8 cellular contexts compared by ENCODE assay signal in the genomic region with DNA sequence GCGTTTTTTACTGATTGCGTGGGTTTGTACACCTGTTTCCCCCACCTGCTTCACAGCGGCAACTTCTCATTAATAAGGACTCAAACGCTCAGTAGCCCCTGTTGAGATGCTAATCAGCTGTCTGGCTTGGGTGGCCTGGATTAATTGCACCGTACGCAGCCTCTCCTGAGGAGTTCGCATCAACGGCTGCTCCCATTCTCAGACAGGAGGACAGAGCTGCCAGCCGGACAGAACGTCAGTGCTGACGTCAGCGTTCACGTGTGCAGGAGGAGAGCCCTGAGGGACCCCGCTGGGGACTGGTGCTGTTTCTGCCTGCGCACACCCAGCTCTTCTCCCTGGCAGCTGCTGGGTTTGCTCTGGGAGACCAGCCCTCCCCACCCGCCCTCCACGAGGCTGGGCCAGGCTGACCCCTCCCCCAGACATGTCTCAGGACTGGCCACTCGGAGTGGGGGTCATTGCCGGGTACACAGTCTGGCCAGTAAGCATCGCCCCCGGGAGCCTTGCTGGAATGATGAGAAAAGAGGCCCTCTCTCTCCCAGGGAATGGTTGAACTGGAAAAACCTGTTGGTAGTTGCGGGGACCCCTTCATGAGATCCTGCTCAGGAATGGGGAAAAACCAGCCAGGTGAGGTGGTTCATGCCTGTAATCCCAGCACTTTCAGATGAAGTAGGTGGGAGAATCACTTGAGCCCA.
DNase-seq lines count a peak whose midpoint lies in the region; ATAC-seq and TF ChIP-seq lines count a peak whose summit lies in the region.

No MANE protein-coding gene starts in this region.

- H3K4me2 ChIP-seq in DOHH2 (ENCODE audit: low read length): peak overlapping the region; percentile 39

- H3K79me2 ChIP-seq in DOHH2 (ENCODE audit: control insufficient read depth, low read length): no peaks in the 10 kb centered on the region

- H3K36me3 Mint-ChIP-seq in stimulated activated effector memory CD8-positive, alpha-beta T cell treated with anti-CD3 and anti-CD28 coated beads, Interleukin-12 subunit alpha, Interleukin-12 subunit beta, amount 100 ng/mL, for 72 hours: peaks cover 3% of the 10 kb centered on the region

- H3K27ac ChIP-seq in DOHH2 (ENCODE audit: low read depth, low read length): no peak overlapping the region

- H3K36me3 ChIP-seq in DOHH2 (ENCODE audit: control insufficient read depth, low read length): no peaks in the 10 kb centered on the region

- no peaks in the 10 kb centered on the region for H3K9me3 Mint-ChIP-seq in stimulated activated effector memory CD8-positive, alpha-beta T cell treated with anti-CD3 and anti-CD28 coated beads, Interleukin-12 subunit alpha, Interleukin-12 subunit beta, amount 100 ng/mL, for 72 hours

- peaks cover 6% of the 10 kb centered on the region for H3K4me1 Mint-ChIP-seq in stimulated activated effector memory CD8-positive, alpha-beta T cell treated with anti-CD3 and anti-CD28 coated beads, Interleukin-12 subunit alpha, Interleukin-12 subunit beta, amount 100 ng/mL, for 72 hours

- no peaks in the 10 kb centered on the region for H3K9me3 ChIP-seq in DOHH2 (ENCODE audit: control insufficient read depth, insufficient read depth, low read length)

- TF ChIP-seq CTCF in DOHH2 (IDR thresholded peaks at IDR 0.05; ENCODE audit: low read depth, low read length, poor library complexity, severe bottlenecking) (no peak), cardiac fibroblast (IDR thresholded peaks at IDR 0.05; ENCODE audit: low read depth, low read length) (no peak)

- no peak overlapping the region for H3K27ac Mint-ChIP-seq in stimulated activated effector memory CD8-positive, alpha-beta T cell treated with anti-CD3 and anti-CD28 coated beads, Interleukin-12 subunit alpha, Interleukin-12 subunit beta, amount 100 ng/mL, for 72 hours

- H3K4me1 ChIP-seq in DOHH2 (ENCODE audit: control insufficient read depth, low read length): peaks cover 13% of the 10 kb centered on the region

- no peak overlapping the region for H3K4me3 Mint-ChIP-seq in stimulated activated effector memory CD8-positive, alpha-beta T cell treated with anti-CD3 and anti-CD28 coated beads, Interleukin-12 subunit alpha, Interleukin-12 subunit beta, amount 100 ng/mL, for 72 hours

- 0 out of 2 replicates have a peak, but pooled peaks cover 4% of the 10 kb centered on the region for H3K27me3 ChIP-seq in DOHH2 (ENCODE audit: control insufficient read depth, low read length)

- peak; percentile 88 for DNase-seq in NCI-H2227 (lab: John Stamatoyannopoulos, UW; ENCODE audit: unreplicated experiment)
- DNase-seq in cardiac fibroblast (ENCODE audit: low read depth in 2 of 2): peak; percentile 69 to 77
- DNase-seq in kidney tubule cell (ENCODE audit: low spot score): peak; percentile 77
- no peak for DNase-seq in stimulated activated effector memory CD8-positive, alpha-beta T cell treated with anti-CD3 and anti-CD28 coated beads, Interleukin-12 subunit alpha, Interleukin-12 subunit beta, amount 100 ng/mL, for 72 hours (ENCODE audit: low spot score in 2 of 2)
- DNase-seq in NK-92 (lab: John Stamatoyannopoulos, UW; ENCODE audit: unreplicated experiment): no peak
- no peak for DNase-seq in AG08396 (ENCODE audit: low spot score)

- H3K4me3 ChIP-seq in DOHH2 (ENCODE audit: low read length) (no peak overlapping the region; the same call in 1 of the 2 replicates), cardiac fibroblast (replicated peaks in 1 of 2; ENCODE audit: low read depth in 2 of 2, low read length in 2 of 2) (peak overlapping the region in 1 of 2 donors; percentile 4)

- ATAC-seq in stimulated activated effector memory CD8-positive, alpha-beta T cell treated with anti-CD3 and anti-CD28 coated beads, Interleukin-12 subunit alpha, Interleukin-12 subunit beta, amount 100 ng/mL, for 72 hours: peak; percentile 56
- ATAC-seq in GM19455 (IDR thresholded peaks at IDR 0.05; ENCODE audit: unreplicated experiment): no peak

- no peaks in the 10 kb centered on the region for H4K20me1 ChIP-seq in DOHH2 (ENCODE audit: control insufficient read depth, insufficient read depth, low read depth, low read length)

- no peaks in the 10 kb centered on the region for H3K9me2 ChIP-seq in DOHH2 (replicated peaks; ENCODE audit: control insufficient read depth, low read length)

- H3F3A ChIP-seq in DOHH2 (ENCODE audit: control insufficient read depth, insufficient read depth): no peaks in the 10 kb centered on the region

Comparison
In these comparisons a context has a peak if more than half of its experiments do, and no peak if none do; other contexts are left out.
1. DNase-seq: peak in NCI-H2227 (single experiment), cardiac fibroblast (2 of 2) and kidney tubule cell (single experiment); none in stimulated activated effector memory CD8-positive, alpha-beta T cell treated with anti-CD3 and anti-CD28 coated beads, Interleukin-12 subunit alpha, Interleukin-12 subunit beta, amount 100 ng/mL, for 72 hours (0 of 2), NK-92 (single experiment) and AG08396 (single experiment).